18 cellular contexts compared by ENCODE assay signal in genomic region chr10:59839576-59839975, GRCh38.
DNase-seq lines count a peak whose midpoint lies in the region; ATAC-seq, FAIRE-seq and TF ChIP-seq lines count a peak whose summit lies in the region.
"Had no signal": no experiment of that assay in that cellular context is flagged by ENCODE, and none has a peak within 500 bp of the region (broad histone marks: within the 10 kb centered on the region; RNA-seq: fewer than 3 reads in every experiment).

No MANE protein-coding gene starts in this region.

- H3K4me1 ChIP-seq in IMR-90 (ENCODE audit: control insufficient read depth, insufficient read depth, low read length), result no peaks in the 10 kb centered on the region
- no peaks in the 10 kb centered on the region for H3K4me1 ChIP-seq in astrocyte (ENCODE audit: insufficient read depth, low read length)
- H3K4me1 ChIP-seq in OCI-LY7 (ENCODE audit: insufficient read depth, low read length, poor library complexity, severe bottlenecking), result peaks cover 21% of the 10 kb centered on the region

- no peak for TF ChIP-seq POLR2A in IMR-90 (IDR thresholded peaks at IDR 0.05; ENCODE audit: low read depth, low read length)

- no peaks in the 10 kb centered on the region for H3K9me3 Mint-ChIP-seq in astrocyte (ENCODE audit: unreplicated experiment)
- H3K9me3 Mint-ChIP-seq: activated T-cell treated with anti-CD3 and anti-CD28 coated beads, Interleukin-2, amount 50 U/mL, for 72 hours; immature natural killer cell had no signal

- H2BK5ac ChIP-seq in IMR-90 (ENCODE audit: low read depth, low read length, poor library complexity, severe bottlenecking), result no peak overlapping the region

- peak overlapping the region; percentile 27; the same call in 1 of the 2 replicates for H3K4me2 ChIP-seq in IMR-90 (ENCODE audit: low read depth, low read length)
- peak overlapping the region; percentile 5 for H3K4me2 ChIP-seq in astrocyte (ENCODE audit: low read length)
- H3K4me2 ChIP-seq in OCI-LY7 (ENCODE audit: low read length), result no peak overlapping the region

- peaks cover 26% of the 10 kb centered on the region for H3K4me1 Mint-ChIP-seq in astrocyte (ENCODE audit: low read depth, unreplicated experiment)

- in situ Hi-C loops in IMR-90 (cut with MboI; ENCODE audit: low sequenced_read_pairs), result loop anchor here (10.0 kb wide), 1 partner anchor 215 kb away; no protein-coding TSS in a partner anchor

- H3K27ac ChIP-seq in IMR-90 (ENCODE audit: insufficient read depth, low read length), result no peak overlapping the region
- H3K27ac ChIP-seq in astrocyte (ENCODE audit: low read depth, low read length), result no peak overlapping the region
- H3K27ac ChIP-seq in OCI-LY7 (ENCODE audit: low read depth, low read length, poor library complexity, severe bottlenecking), result no peak overlapping the region
- H3K27ac ChIP-seq: gastrocnemius medialis had no signal

- peak; percentile 52 for FAIRE-seq in astrocyte (lab: Jason Lieb, UNC)
- FAIRE-seq: GM12892 had no signal

- H3K14ac ChIP-seq in IMR-90 (replicated peaks; ENCODE audit: low read depth, low read length), result no peak overlapping the region

- no peak overlapping the region for H3K56ac ChIP-seq in IMR-90 (ENCODE audit: extremely low read depth, insufficient read depth, low read length)

- no TSS peak for BruUV-seq in IMR-90 (replicated peaks; lab: Mats Ljungman, UMichigan)
- no TSS peak for BruUV-seq in OCI-LY7 (replicated peaks; lab: Mats Ljungman, UMichigan)

- H3K36me3 ChIP-seq in IMR-90 (ENCODE audit: control insufficient read depth, insufficient read depth, low read length) (peaks cover 2% of the 10 kb centered on the region; the same call in 1 of the 2 replicates), astrocyte (ENCODE audit: insufficient read depth, low read length) (peaks cover 7% of the 10 kb centered on the region), OCI-LY7 (ENCODE audit: insufficient read depth, low read length) (peaks cover 11% of the 10 kb centered on the region)
- H3K36me3 ChIP-seq: thoracic aorta had no signal

- 30% methylated on average over 2 of the region's 6 CpGs; no CpG with 5 or more reads in 1 of the 2 experiments for WGBS in IMR-90 (ENCODE audit: extremely low coverage in 2 of 2, insufficient read length in 1 of 2), 2 experiments

- no peak overlapping the region for H2BK120ac ChIP-seq in IMR-90 (ENCODE audit: low read depth, low read length)

- H3K36me3 Mint-ChIP-seq in astrocyte (ENCODE audit: low read depth, unreplicated experiment), result peaks cover 27% of the 10 kb centered on the region

- ATAC-seq in IMR-90 (ENCODE audit: low read depth), result peak; percentile 88
- no peak for ATAC-seq in GM21515 (IDR thresholded peaks at IDR 0.05; ENCODE audit: unreplicated experiment)
- ATAC-seq: activated T-cell treated with anti-CD3 and anti-CD28 coated beads, Interleukin-2, amount 50 U/mL, for 72 hours had no signal

- H2AK9ac ChIP-seq in IMR-90 (replicated peaks; ENCODE audit: low read depth, low read length, poor library complexity), result no peak overlapping the region

- H3K27me3 ChIP-seq in IMR-90 (ENCODE audit: control insufficient read depth, insufficient read depth, low read length), result no peaks in the 10 kb centered on the region
- H3K27me3 ChIP-seq in astrocyte (ENCODE audit: insufficient read depth, low read length), result no peaks in the 10 kb centered on the region
- H3K27me3 ChIP-seq: gastrocnemius medialis had no signal

- no peak overlapping the region for H3K18ac ChIP-seq in IMR-90 (ENCODE audit: low read depth, low read length)

- no peak overlapping the region for H2BK15ac ChIP-seq in IMR-90 (ENCODE audit: low read depth, low read length)

- CTCF ChIA-PET in IMR-90 (lab: Yijun Ruan, JAX), result interaction anchor here (0.8 to 1.4 kb wide), 2 partner anchors 9 to 15 kb away, joined by 3 to 5 read pairs; no protein-coding TSS in a partner anchor
- CTCF ChIA-PET in OCI-LY7 (lab: Charles Lee; ENCODE audit: unreplicated experiment), result interaction anchor here (0.6 kb wide), 1 partner anchor 211 kb away, joined by 3 read pairs; no protein-coding TSS in a partner anchor

- H2AK5ac ChIP-seq in IMR-90 (ENCODE audit: low read depth, low read length), result no peak overlapping the region

- no peaks in the 10 kb centered on the region for H3K27me3 Mint-ChIP-seq in astrocyte (ENCODE audit: low read depth, unreplicated experiment)
- H3K27me3 Mint-ChIP-seq: B cell had no signal

- no peak overlapping the region for H3K4me3 Mint-ChIP-seq in astrocyte (ENCODE audit: unreplicated experiment)
- H3K4me3 Mint-ChIP-seq: activated T-cell treated with anti-CD3 and anti-CD28 coated beads, Interleukin-2, amount 50 U/mL, for 72 hours; B cell; immature natural killer cell had no signal

- H4K91ac ChIP-seq in IMR-90 (ENCODE audit: insufficient read depth, low read depth, low read length), result no peak overlapping the region

- TF ChIP-seq RAD21 in IMR-90 (IDR thresholded peaks at IDR 0.05; ENCODE audit: low read length), result no peak

- dilution Hi-C loops in IMR-90 (cut with HindIII; ENCODE audit: low sequenced_read_pairs, unreplicated experiment), result no loop called here

- H3K9ac ChIP-seq in IMR-90 (ENCODE audit: low read depth, low read length) (no peak overlapping the region), astrocyte (ENCODE audit: low read length) (no peak overlapping the region)

- peak overlapping the region; percentile 76 for H3K27ac Mint-ChIP-seq in astrocyte (ENCODE audit: unreplicated experiment)
- H3K27ac Mint-ChIP-seq: immature natural killer cell had no signal

- H3K4me3 ChIP-seq in AG09309 (ENCODE audit: control insufficient read depth, low read depth, low read length) (no peak overlapping the region), IMR-90 (ENCODE audit: insufficient read depth, low read depth, low read length) (no peak overlapping the region), astrocyte (ENCODE audit: insufficient read depth, low read depth, low read length) (no peak overlapping the region), OCI-LY7 (ENCODE audit: low read depth, low read length, poor library complexity, severe bottlenecking) (no peak overlapping the region)
- H3K4me3 ChIP-seq: gastrocnemius medialis, thoracic aorta had no signal

- no peaks in the 10 kb centered on the region for H3K9me2 ChIP-seq in OCI-LY7 (ENCODE audit: insufficient read depth, low read length)

- no peak overlapping the region for H3K4ac ChIP-seq in IMR-90 (ENCODE audit: low read depth, low read length)

- H3K9me1 ChIP-seq in IMR-90 (ENCODE audit: insufficient read depth, low read length), result peaks cover 18% of the 10 kb centered on the region

- H4K20me1 ChIP-seq in IMR-90 (ENCODE audit: insufficient read depth, low read length) (peaks cover 11% of the 10 kb centered on the region; the same call in 1 of the 2 replicates), astrocyte (ENCODE audit: insufficient read depth, low read length) (peaks cover 49% of the 10 kb centered on the region), OCI-LY7 (ENCODE audit: insufficient read depth, low read length) (no peaks in the 10 kb centered on the region)

- H3K9me3 ChIP-seq in IMR-90 (ENCODE audit: control insufficient read depth, insufficient read depth, low read length) (no peaks in the 10 kb centered on the region), astrocyte (ENCODE audit: insufficient read depth, low read depth, low read length) (no peaks in the 10 kb centered on the region), OCI-LY7 (ENCODE audit: low read length) (no peaks in the 10 kb centered on the region)
- H3K9me3 ChIP-seq: gastrocnemius medialis, thoracic aorta had no signal

- H3K79me2 ChIP-seq in astrocyte (ENCODE audit: insufficient read depth, low read length), result peaks cover 13% of the 10 kb centered on the region
- no peaks in the 10 kb centered on the region; the same call in 1 of the 2 replicates for H3K79me2 ChIP-seq in OCI-LY7 (ENCODE audit: insufficient read depth, low read depth, low read length)

- H3K79me1 ChIP-seq in IMR-90 (ENCODE audit: low read depth in 1 of 2, low read length in 2 of 2), result peaks cover 17 to 34% of the 10 kb centered on the region in 2 experiments

- peak; percentile 18 for DNase-seq in AG09309 (ENCODE audit: low read depth)
- peak; percentile 71 for DNase-seq in IMR-90
- peak; percentile 78 for DNase-seq in astrocyte (ENCODE audit: low read depth)
- peak; percentile 42 for DNase-seq in kidney tubule cell (ENCODE audit: low spot score)
- no peak for DNase-seq in foreskin melanocyte
- no peak for DNase-seq in OCI-LY7 (ENCODE audit: low spot score)
- no peak for DNase-seq in NCI-H2227 treated with DMSO at 0.1 percent for 48 hours (lab: John Stamatoyannopoulos, UW)
- DNase-seq: activated T-cell treated with anti-CD3 and anti-CD28 coated beads, Interleukin-2, amount 50 U/mL, for 72 hours; DND-41; gastrocnemius medialis; immature natural killer cell; NCI-H1694 treated with DMSO at 0.1 percent for 48 hours; NCI-H526 treated with DMSO at 0.1 percent for 48 hours; T-helper 9 cell had no signal

- intact Hi-C loops in IMR-90 (cut with micrococcal nuclease) (no loop called here), OCI-LY7 (cut with micrococcal nuclease; ENCODE audit: unreplicated experiment) (no loop called here)

- no peak overlapping the region for H4K5ac ChIP-seq in IMR-90 (ENCODE audit: low read depth, low read length)

- POLR2A ChIA-PET in IMR-90 (lab: Charles Lee; ENCODE audit: unreplicated experiment) (no interaction called here), OCI-LY7 (lab: Charles Lee) (interaction anchor here (0.6 to 0.9 kb wide), 3 partner anchors 9 to 68 kb away, joined by 3 read pairs; no protein-coding TSS in a partner anchor)

- H2BK20ac ChIP-seq in IMR-90 (ENCODE audit: low read depth, low read length), result no peak overlapping the region

- no peak overlapping the region for H2AFZ ChIP-seq in IMR-90 (replicated peaks; ENCODE audit: low read length, poor library complexity)
- H2AFZ ChIP-seq in astrocyte (ENCODE audit: low read depth, low read length), result no peak overlapping the region
- no peak overlapping the region for H2AFZ ChIP-seq in OCI-LY7 (ENCODE audit: low read length)

- TF ChIP-seq CTCF in AG09309 (IDR thresholded peaks at IDR 0.05; ENCODE audit: control insufficient read depth, insufficient read depth, low read depth, low read length, missing control alignments) (no peak), IMR-90 (conservative IDR thresholded peaks at IDR 0.05; ENCODE audit: low read depth, low read length) (no peak), astrocyte (IDR thresholded peaks at IDR 0.05; ENCODE audit: insufficient read depth, low read depth, low read length) (no peak), OCI-LY7 (conservative IDR thresholded peaks at IDR 0.05; ENCODE audit: low read length) (no peak)

- no peak overlapping the region for H3K23ac ChIP-seq in IMR-90 (ENCODE audit: low read depth, low read length)

- H4K8ac ChIP-seq in IMR-90 (ENCODE audit: low read depth in 2 of 2, low read length in 2 of 2), result no peak overlapping the region

Comparison
In these comparisons a context has a peak if more than half of its experiments do, and no peak if none do; other contexts are left out.
1. DNase-seq: peak in AG09309 (single experiment), IMR-90 (single experiment), astrocyte (single experiment) and kidney tubule cell (single experiment); none in foreskin melanocyte (single experiment), OCI-LY7 (single experiment) and NCI-H2227 treated with DMSO at 0.1 percent for 48 hours (single experiment).